Comparison of ENCODE assay signal across 1 cellular context in the genomic region with DNA sequence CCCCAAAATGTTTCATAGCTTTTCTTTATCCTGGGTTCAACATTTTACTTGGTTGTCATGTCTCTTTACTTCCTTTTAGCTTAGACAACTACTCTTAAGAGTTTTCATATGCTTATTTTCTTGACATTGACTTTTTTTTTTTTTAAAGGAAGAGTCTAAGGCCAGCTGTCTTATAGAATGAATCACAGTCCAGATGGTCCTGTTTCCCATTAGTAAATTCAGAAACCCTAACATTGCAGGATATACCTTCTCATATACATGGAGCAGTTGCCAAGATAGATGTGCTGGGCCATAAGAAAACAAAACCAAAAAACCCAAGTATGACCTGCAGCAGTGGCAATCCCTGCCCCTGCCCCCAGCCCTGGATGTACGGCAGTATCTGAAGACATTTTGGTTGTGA.
TF ChIP-seq lines count a peak whose summit lies in the region.

No MANE protein-coding gene starts in this region.

TF ChIP-seq in IMR-90, 13 proteins besides CTCF, POLR2A, EP300 and RAD21 (continued from another document):
- TF ChIP-seq, protein P1, sequence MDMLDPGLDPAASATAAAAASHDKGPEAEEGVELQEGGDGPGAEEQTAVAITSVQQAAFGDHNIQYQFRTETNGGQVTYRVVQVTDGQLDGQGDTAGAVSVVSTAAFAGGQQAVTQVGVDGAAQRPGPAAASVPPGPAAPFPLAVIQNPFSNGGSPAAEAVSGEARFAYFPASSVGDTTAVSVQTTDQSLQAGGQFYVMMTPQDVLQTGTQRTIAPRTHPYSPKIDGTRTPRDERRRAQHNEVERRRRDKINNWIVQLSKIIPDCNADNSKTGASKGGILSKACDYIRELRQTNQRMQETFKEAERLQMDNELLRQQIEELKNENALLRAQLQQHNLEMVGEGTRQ (IDR thresholded peaks at IDR 0.05; ENCODE audit: low read depth, low read length) = no peak
- no peak for TF ChIP-seq MAFK (IDR thresholded peaks at IDR 0.05; ENCODE audit: low read depth, low read length)
TF ChIP-seq in IMR-90: peak in this region for 0.
